Comparison of ENCODE assay signal across 1 cellular context in genomic region chr6:34696739-34697543, GRCh38.
TF ChIP-seq lines count a peak whose summit lies in the region.

ILRUN (minus strand) TSS chr6:34696767; CDS start chr6:34696603, 164 bp downstream.

TF ChIP-seq in HepG2, 621 proteins besides CTCF, POLR2A, EP300 and RAD21 (continued from another document and continues in another):
- TF ChIP-seq MED8 (CRISPR knock-in tag; IDR thresholded peaks at IDR 0.05; ENCODE audit: insufficient replicate concordance), result peak; percentile 33
- peak; percentile 81 for TF ChIP-seq THRA (CRISPR knock-in tag; IDR thresholded peaks at IDR 0.05; ENCODE audit: borderline replicate concordance)
- TF ChIP-seq ZFP90 (CRISPR knock-in tag; IDR thresholded peaks at IDR 0.05; ENCODE audit: borderline replicate concordance), result peak; percentile 55; the same call in 1 of the 2 replicates
- peak; percentile 48; the same call in 1 of the 2 replicates for TF ChIP-seq SIN3A (IDR thresholded peaks at IDR 0.05; ENCODE audit: borderline replicate concordance, low read depth, low read length)
- no peak; the same call in 1 of the 2 replicates for TF ChIP-seq ZNF891 (CRISPR knock-in tag; IDR thresholded peaks at IDR 0.05)
- peak; percentile 63; the same call in 1 of the 2 replicates for TF ChIP-seq CEBPB (IDR thresholded peaks at IDR 0.05; ENCODE audit: borderline replicate concordance, low read depth, low read length)
- peak; percentile 42; the same call in 1 of the 2 replicates for TF ChIP-seq ZBTB20 (CRISPR knock-in tag; IDR thresholded peaks at IDR 0.05; ENCODE audit: borderline replicate concordance, low read depth)
- TF ChIP-seq ZNF33B (CRISPR knock-in tag; IDR thresholded peaks at IDR 0.05), result peak; percentile 58; the same call in 1 of the 2 replicates
- TF ChIP-seq MTA3 (CRISPR knock-in tag; IDR thresholded peaks at IDR 0.05), result no peak
- TF ChIP-seq ZNF326 (CRISPR knock-in tag; IDR thresholded peaks at IDR 0.05; ENCODE audit: borderline replicate concordance), result no peak
- no peak for TF ChIP-seq ZNF432 (CRISPR knock-in tag; IDR thresholded peaks at IDR 0.05; ENCODE audit: borderline replicate concordance)
- no peak; the same call in 1 of the 2 replicates for TF ChIP-seq YEATS4 (CRISPR knock-in tag; IDR thresholded peaks at IDR 0.05; ENCODE audit: borderline replicate concordance)
- TF ChIP-seq NR2C2 (CRISPR knock-in tag; IDR thresholded peaks at IDR 0.05; ENCODE audit: borderline replicate concordance), result peak; percentile 63
- 0 out of 2 replicates have a peak, but pooled peaks have one; percentile 32 for TF ChIP-seq ZNF839 (CRISPR knock-in tag; IDR thresholded peaks at IDR 0.05; ENCODE audit: borderline replicate concordance)
- TF ChIP-seq ZNF138 (CRISPR knock-in tag; IDR thresholded peaks at IDR 0.05; ENCODE audit: low read depth), result no peak
- TF ChIP-seq TEAD3 (CRISPR knock-in tag; optimal IDR thresholded peaks at IDR 0.05; ENCODE audit: borderline replicate concordance), result no peak
- no peak for TF ChIP-seq MAFG (CRISPR knock-in tag; IDR thresholded peaks at IDR 0.05)
- no peak for TF ChIP-seq IKZF1 (IDR thresholded peaks at IDR 0.05)
- peak; percentile 83 for TF ChIP-seq ZNF430 (CRISPR knock-in tag; IDR thresholded peaks at IDR 0.05)
- no peak for TF ChIP-seq ZNF274 (CRISPR knock-in tag; IDR thresholded peaks at IDR 0.05)
- TF ChIP-seq, protein P1, sequence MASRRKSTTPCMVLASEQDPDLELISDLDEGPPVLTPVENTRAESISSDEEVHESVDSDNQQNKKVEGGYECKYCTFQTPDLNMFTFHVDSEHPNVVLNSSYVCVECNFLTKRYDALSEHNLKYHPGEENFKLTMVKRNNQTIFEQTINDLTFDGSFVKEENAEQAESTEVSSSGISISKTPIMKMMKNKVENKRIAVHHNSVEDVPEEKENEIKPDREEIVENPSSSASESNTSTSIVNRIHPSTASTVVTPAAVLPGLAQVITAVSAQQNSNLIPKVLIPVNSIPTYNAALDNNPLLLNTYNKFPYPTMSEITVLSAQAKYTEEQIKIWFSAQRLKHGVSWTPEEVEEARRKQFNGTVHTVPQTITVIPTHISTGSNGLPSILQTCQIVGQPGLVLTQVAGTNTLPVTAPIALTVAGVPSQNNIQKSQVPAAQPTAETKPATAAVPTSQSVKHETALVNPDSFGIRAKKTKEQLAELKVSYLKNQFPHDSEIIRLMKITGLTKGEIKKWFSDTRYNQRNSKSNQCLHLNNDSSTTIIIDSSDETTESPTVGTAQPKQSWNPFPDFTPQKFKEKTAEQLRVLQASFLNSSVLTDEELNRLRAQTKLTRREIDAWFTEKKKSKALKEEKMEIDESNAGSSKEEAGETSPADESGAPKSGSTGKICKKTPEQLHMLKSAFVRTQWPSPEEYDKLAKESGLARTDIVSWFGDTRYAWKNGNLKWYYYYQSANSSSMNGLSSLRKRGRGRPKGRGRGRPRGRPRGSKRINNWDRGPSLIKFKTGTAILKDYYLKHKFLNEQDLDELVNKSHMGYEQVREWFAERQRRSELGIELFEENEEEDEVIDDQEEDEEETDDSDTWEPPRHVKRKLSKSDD (CRISPR knock-in tag; IDR thresholded peaks at IDR 0.05; ENCODE audit: low read depth), result peak; percentile 100
- no peak for TF ChIP-seq JUNB (CRISPR knock-in tag; IDR thresholded peaks at IDR 0.05; ENCODE audit: borderline replicate concordance)
- TF ChIP-seq ZKSCAN5 (CRISPR knock-in tag; IDR thresholded peaks at IDR 0.05), result no peak
- TF ChIP-seq ZBTB2 (CRISPR knock-in tag; IDR thresholded peaks at IDR 0.05; ENCODE audit: low read depth), result peak; percentile 86
- TF ChIP-seq ZNF7 (CRISPR knock-in tag; IDR thresholded peaks at IDR 0.05), result no peak
- TF ChIP-seq ZNF33A (CRISPR knock-in tag; IDR thresholded peaks at IDR 0.05; ENCODE audit: borderline replicate concordance), result no peak
- no peak for TF ChIP-seq ZNF777 (CRISPR knock-in tag; IDR thresholded peaks at IDR 0.05)
- no peak for TF ChIP-seq ZNF772 (CRISPR knock-in tag; IDR thresholded peaks at IDR 0.05)
- no peak for TF ChIP-seq JUND (CRISPR knock-in tag; IDR thresholded peaks at IDR 0.05)
- TF ChIP-seq, protein P2, sequence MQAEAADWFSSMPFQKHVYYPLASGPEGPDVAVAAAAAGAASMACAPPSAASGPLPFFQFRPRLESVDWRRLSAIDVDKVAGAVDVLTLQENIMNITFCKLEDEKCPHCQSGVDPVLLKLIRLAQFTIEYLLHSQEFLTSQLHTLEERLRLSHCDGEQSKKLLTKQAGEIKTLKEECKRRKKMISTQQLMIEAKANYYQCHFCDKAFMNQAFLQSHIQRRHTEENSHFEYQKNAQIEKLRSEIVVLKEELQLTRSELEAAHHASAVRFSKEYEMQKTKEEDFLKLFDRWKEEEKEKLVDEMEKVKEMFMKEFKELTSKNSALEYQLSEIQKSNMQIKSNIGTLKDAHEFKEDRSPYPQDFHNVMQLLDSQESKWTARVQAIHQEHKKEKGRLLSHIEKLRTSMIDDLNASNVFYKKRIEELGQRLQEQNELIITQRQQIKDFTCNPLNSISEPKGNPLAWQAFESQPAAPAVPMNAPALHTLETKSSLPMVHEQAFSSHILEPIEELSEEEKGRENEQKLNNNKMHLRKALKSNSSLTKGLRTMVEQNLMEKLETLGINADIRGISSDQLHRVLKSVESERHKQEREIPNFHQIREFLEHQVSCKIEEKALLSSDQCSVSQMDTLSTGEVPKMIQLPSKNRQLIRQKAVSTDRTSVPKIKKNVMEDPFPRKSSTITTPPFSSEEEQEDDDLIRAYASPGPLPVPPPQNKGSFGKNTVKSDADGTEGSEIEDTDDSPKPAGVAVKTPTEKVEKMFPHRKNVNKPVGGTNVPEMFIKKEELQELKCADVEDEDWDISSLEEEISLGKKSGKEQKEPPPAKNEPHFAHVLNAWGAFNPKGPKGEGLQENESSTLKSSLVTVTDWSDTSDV (CRISPR knock-in tag; IDR thresholded peaks at IDR 0.05), result no peak
- TF ChIP-seq KMT2A (CRISPR knock-in tag; IDR thresholded peaks at IDR 0.05), result peak; percentile 70
- TF ChIP-seq SP4 (CRISPR knock-in tag; IDR thresholded peaks at IDR 0.05), result peak; percentile 73; the same call in 1 of the 2 replicates
- no peak for TF ChIP-seq NKX3-1 (CRISPR knock-in tag; IDR thresholded peaks at IDR 0.05)
- no peak for TF ChIP-seq ZNF431 (CRISPR knock-in tag; IDR thresholded peaks at IDR 0.05; ENCODE audit: borderline replicate concordance, low read depth)
- TF ChIP-seq CHD4 (IDR thresholded peaks at IDR 0.05; ENCODE audit: borderline replicate concordance, low read length), result no peak
- TF ChIP-seq SOX13 (IDR thresholded peaks at IDR 0.05), result no peak
- TF ChIP-seq SOX13 (CRISPR knock-in tag; conservative IDR thresholded peaks at IDR 0.05 in 1 of 2, IDR thresholded peaks at IDR 0.05 in 1 of 2), result peak in 1 of 2 experiments; percentile 10; a peak in 1 of 4 replicates
- TF ChIP-seq SP140L (CRISPR knock-in tag; IDR thresholded peaks at IDR 0.05; ENCODE audit: borderline replicate concordance), result no peak
- no peak for TF ChIP-seq ZNF75D (CRISPR knock-in tag; IDR thresholded peaks at IDR 0.05; ENCODE audit: borderline replicate concordance)
- TF ChIP-seq XBP1 (CRISPR knock-in tag; IDR thresholded peaks at IDR 0.05), result no peak
- no peak for TF ChIP-seq MLLT10 (CRISPR knock-in tag; IDR thresholded peaks at IDR 0.05)
- no peak for TF ChIP-seq ARID3A (IDR thresholded peaks at IDR 0.05; ENCODE audit: low read depth, low read length)
- no peak for TF ChIP-seq ZNF12 (CRISPR knock-in tag; IDR thresholded peaks at IDR 0.05)
- TF ChIP-seq, protein P3, sequence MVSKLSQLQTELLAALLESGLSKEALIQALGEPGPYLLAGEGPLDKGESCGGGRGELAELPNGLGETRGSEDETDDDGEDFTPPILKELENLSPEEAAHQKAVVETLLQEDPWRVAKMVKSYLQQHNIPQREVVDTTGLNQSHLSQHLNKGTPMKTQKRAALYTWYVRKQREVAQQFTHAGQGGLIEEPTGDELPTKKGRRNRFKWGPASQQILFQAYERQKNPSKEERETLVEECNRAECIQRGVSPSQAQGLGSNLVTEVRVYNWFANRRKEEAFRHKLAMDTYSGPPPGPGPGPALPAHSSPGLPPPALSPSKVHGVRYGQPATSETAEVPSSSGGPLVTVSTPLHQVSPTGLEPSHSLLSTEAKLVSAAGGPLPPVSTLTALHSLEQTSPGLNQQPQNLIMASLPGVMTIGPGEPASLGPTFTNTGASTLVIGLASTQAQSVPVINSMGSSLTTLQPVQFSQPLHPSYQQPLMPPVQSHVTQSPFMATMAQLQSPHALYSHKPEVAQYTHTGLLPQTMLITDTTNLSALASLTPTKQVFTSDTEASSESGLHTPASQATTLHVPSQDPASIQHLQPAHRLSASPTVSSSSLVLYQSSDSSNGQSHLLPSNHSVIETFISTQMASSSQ (IDR thresholded peaks at IDR 0.05; ENCODE audit: low read depth), result no peak
- TF ChIP-seq, protein P3 (CRISPR knock-in tag; IDR thresholded peaks at IDR 0.05; ENCODE audit: borderline replicate concordance), result peak; percentile 73; the same call in 1 of the 2 replicates
- no peak for TF ChIP-seq NFIC (IDR thresholded peaks at IDR 0.05; ENCODE audit: low read length)
- 0 out of 2 replicates have a peak, but pooled peaks have one; percentile 9 for TF ChIP-seq ZFY (CRISPR knock-in tag; IDR thresholded peaks at IDR 0.05)
- TF ChIP-seq, protein P4, sequence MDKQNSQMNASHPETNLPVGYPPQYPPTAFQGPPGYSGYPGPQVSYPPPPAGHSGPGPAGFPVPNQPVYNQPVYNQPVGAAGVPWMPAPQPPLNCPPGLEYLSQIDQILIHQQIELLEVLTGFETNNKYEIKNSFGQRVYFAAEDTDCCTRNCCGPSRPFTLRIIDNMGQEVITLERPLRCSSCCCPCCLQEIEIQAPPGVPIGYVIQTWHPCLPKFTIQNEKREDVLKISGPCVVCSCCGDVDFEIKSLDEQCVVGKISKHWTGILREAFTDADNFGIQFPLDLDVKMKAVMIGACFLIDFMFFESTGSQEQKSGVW (CRISPR knock-in tag; IDR thresholded peaks at IDR 0.05; ENCODE audit: borderline replicate concordance), result no peak
- peak; percentile 96 for TF ChIP-seq ZMYM2 (CRISPR knock-in tag; IDR thresholded peaks at IDR 0.05)
- TF ChIP-seq SALL1 (CRISPR knock-in tag; IDR thresholded peaks at IDR 0.05), result peak; percentile 85
- 0 out of 2 replicates have a peak, but pooled peaks have one; percentile 61 for TF ChIP-seq ZNF101 (CRISPR knock-in tag; IDR thresholded peaks at IDR 0.05; ENCODE audit: borderline replicate concordance, low read depth)
- TF ChIP-seq ATRX (CRISPR knock-in tag; IDR thresholded peaks at IDR 0.05; ENCODE audit: borderline replicate concordance), result no peak
- TF ChIP-seq, protein P5, sequence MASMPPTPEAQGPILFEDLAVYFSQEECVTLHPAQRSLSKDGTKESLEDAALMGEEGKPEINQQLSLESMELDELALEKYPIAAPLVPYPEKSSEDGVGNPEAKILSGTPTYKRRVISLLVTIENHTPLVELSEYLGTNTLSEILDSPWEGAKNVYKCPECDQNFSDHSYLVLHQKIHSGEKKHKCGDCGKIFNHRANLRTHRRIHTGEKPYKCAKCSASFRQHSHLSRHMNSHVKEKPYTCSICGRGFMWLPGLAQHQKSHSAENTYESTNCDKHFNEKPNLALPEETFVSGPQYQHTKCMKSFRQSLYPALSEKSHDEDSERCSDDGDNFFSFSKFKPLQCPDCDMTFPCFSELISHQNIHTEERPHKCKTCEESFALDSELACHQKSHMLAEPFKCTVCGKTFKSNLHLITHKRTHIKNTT (CRISPR knock-in tag; IDR thresholded peaks at IDR 0.05), result no peak
- peak; percentile 60; the same call in 1 of the 2 replicates for TF ChIP-seq NFKB2 (CRISPR knock-in tag; IDR thresholded peaks at IDR 0.05; ENCODE audit: borderline replicate concordance)
- TF ChIP-seq ZSCAN29 (CRISPR knock-in tag; conservative IDR thresholded peaks at IDR 0.05), result 0 out of 2 replicates have a peak, but pooled peaks have one; percentile 35
- TF ChIP-seq ZNF878 (CRISPR knock-in tag; IDR thresholded peaks at IDR 0.05), result no peak
